24 cellular contexts compared by ENCODE assay signal in genomic region chr14:29853272-29853671, GRCh38.
DNase-seq lines count a peak whose midpoint lies in the region; ATAC-seq and TF ChIP-seq lines count a peak whose summit lies in the region.
"Had no signal": no experiment of that assay in that cellular context is flagged by ENCODE, and none has a peak within 500 bp of the region (broad histone marks: within the 10 kb centered on the region; RNA-seq: fewer than 3 reads in every experiment).

No MANE protein-coding gene starts in this region.

- WGBS in esophagus squamous epithelium, 2 donors = 48 to 55% methylated on average over 2 of the region's 2 CpGs

- intact Hi-C loops in left colon (cut with DNase I, micrococcal nuclease) = no loop called here
- intact Hi-C loops in esophagus squamous epithelium (cut with DNase I) = no loop called here

- no peaks in the 10 kb centered on the region for H3K4me1 ChIP-seq in esophagus squamous epithelium

- H3K27me3 ChIP-seq in esophagus squamous epithelium = no peaks in the 10 kb centered on the region

- H3K36me3 ChIP-seq in esophagus squamous epithelium = no peaks in the 10 kb centered on the region

- peaks cover 0 to 13% (median 0%) of the 10 kb centered on the region in 3 donors for H3K9me3 ChIP-seq in esophagus squamous epithelium
- H3K9me3 ChIP-seq: SK-N-SH had no signal

- no peak for TF ChIP-seq POLR2A in esophagus squamous epithelium (IDR thresholded peaks at IDR 0.05)

- H3K27ac ChIP-seq in esophagus squamous epithelium = no peak overlapping the region
- H3K27ac ChIP-seq: 22Rv1 had no signal

- H3K4me3 ChIP-seq in choroid plexus epithelial cell (ENCODE audit: low read depth, low read length) (no peak overlapping the region), esophagus squamous epithelium (no peak overlapping the region)
- H3K4me3 ChIP-seq: K562 had no signal

- DNase-seq in DMS53 (lab: John Stamatoyannopoulos, UW) = peak; percentile 17
- no peak for DNase-seq in DMS53 treated with DMSO at 0.1 percent for 48 hours (lab: John Stamatoyannopoulos, UW; ENCODE audit: unreplicated experiment)
- peak; percentile 13 for DNase-seq in choroid plexus epithelial cell (ENCODE audit: low read depth)
- no peak for DNase-seq in left colon
- DNase-seq in DMS153 (lab: John Stamatoyannopoulos, UW) = no peak
- no peak for DNase-seq in esophagus squamous epithelium (lab: John Stamatoyannopoulos, UW)
- DNase-seq: CD8-positive, alpha-beta memory T cell; EL; GDM1; Kasumi-1; MV-4-11; NCI-H1105; NCI-H1436 treated with DMSO at 0.1 percent for 48 hours; NCI-H187 treated with DMSO at 0.1 percent for 48 hours; NCI-H2171 treated with DMSO at 0.1 percent for 48 hours; NCI-H345; NCI-H510A treated with DMSO at 0.1 percent for 48 hours; NCI-H774; PC-3; SK-N-SH had no signal

- TF ChIP-seq CTCF in choroid plexus epithelial cell (conservative IDR thresholded peaks at IDR 0.05; ENCODE audit: low read depth, low read length) = no peak
- TF ChIP-seq CTCF in esophagus squamous epithelium (IDR thresholded peaks at IDR 0.05) = no peak

- peak; percentile 40 for ATAC-seq in left colon
- no peak for ATAC-seq in HG02798 (IDR thresholded peaks at IDR 0.05; ENCODE audit: poor library complexity, unreplicated experiment)
- ATAC-seq: HepG2, K562, PC-3 had no signal

Comparison
In these comparisons a context has a peak if more than half of its experiments do, and no peak if none do; other contexts are left out.
1. DNase-seq: peak in DMS53 (single experiment) and choroid plexus epithelial cell (single experiment); none in DMS53 treated with DMSO at 0.1 percent for 48 hours (single experiment), left colon (0 of 2), DMS153 (single experiment) and esophagus squamous epithelium (single experiment).